ENCODE assay signal across 23 cellular contexts in genomic region chr11:25596701-25597100, GRCh38.
A peak's percentile ranks its signal among the peaks of the same experiment; 100 is the strongest.
DNase-seq lines count a peak whose midpoint lies in the region; TF ChIP-seq lines count a peak whose summit lies in the region.
"Had no signal": no experiment of that assay in that cellular context is flagged by ENCODE, and none has a peak within 500 bp of the region (broad histone marks: within the 10 kb centered on the region; RNA-seq: fewer than 3 reads in every experiment).

No MANE protein-coding gene starts in this region.

- TF ChIP-seq CTCF in mammary epithelial cell (conservative IDR thresholded peaks at IDR 0.05 in 1 of 2, IDR thresholded peaks at IDR 0.05 in 1 of 2; ENCODE audit: extremely low read depth in 1 of 2, insufficient read depth in 1 of 2, low read depth in 1 of 2, low read length in 2 of 2) = no peak
- TF ChIP-seq CTCF in breast epithelium (IDR thresholded peaks at IDR 0.05) = no peak
- TF ChIP-seq CTCF in epithelial cell of esophagus (IDR thresholded peaks at IDR 0.05; ENCODE audit: insufficient read depth, low read depth, low read length, missing control alignments) = no peak
- no peak for TF ChIP-seq CTCF in osteocyte (IDR thresholded peaks at IDR 0.05)
- TF ChIP-seq CTCF in CD14-positive monocyte (IDR thresholded peaks at IDR 0.05) = no peak

- no peak for TF ChIP-seq POLR2A in breast epithelium (IDR thresholded peaks at IDR 0.05)

- CTCF ChIA-PET in mammary epithelial cell (lab: Charles Lee; ENCODE audit: low non-redundant PET) = no interaction called here

- no peaks in the 10 kb centered on the region for H3K36me3 Mint-ChIP-seq in osteocyte (ENCODE audit: unreplicated experiment)
- H3K36me3 Mint-ChIP-seq in CD14-positive monocyte = no peaks in the 10 kb centered on the region
- H3K36me3 Mint-ChIP-seq: CD4-positive, alpha-beta memory T cell; CD4-positive, CD25-positive, alpha-beta regulatory T cell; CD8-positive, alpha-beta memory T cell had no signal

- no TSS peak for BruUV-seq in mammary epithelial cell (replicated peaks; lab: Mats Ljungman, UMichigan)

- H3K4me1 ChIP-seq in mammary epithelial cell (ENCODE audit: insufficient read depth, low read length) = no peaks in the 10 kb centered on the region
- H3K4me1 ChIP-seq in breast epithelium = no peaks in the 10 kb centered on the region
- H3K4me1 ChIP-seq: A549; BLaER1 treated with 17β-estradiol and CSF1 and Interleukin-3, amounts not matched to agents 10 nM and 100 nM had no signal

- H3K27me3 Mint-ChIP-seq in osteocyte (ENCODE audit: unreplicated experiment) (no peaks in the 10 kb centered on the region), CD14-positive monocyte (ENCODE audit: low read depth in 3 of 3) (no peaks in the 10 kb centered on the region)
- H3K27me3 Mint-ChIP-seq: B cell; CD4-positive, alpha-beta memory T cell; CD4-positive, CD25-positive, alpha-beta regulatory T cell had no signal

- WGBS in mammary epithelial cell (ENCODE audit: low coverage, missing lambda C conversion rate) = 74% methylated on average over 3 of the region's 3 CpGs

- H3K9ac ChIP-seq in mammary epithelial cell (ENCODE audit: insufficient read depth, low read length) = no peak overlapping the region
- H3K9ac ChIP-seq: BLaER1 treated with 17β-estradiol and CSF1 and Interleukin-3, amounts not matched to agents 10 nM and 100 nM had no signal

- H3K27me3 ChIP-seq in mammary epithelial cell (ENCODE audit: insufficient read depth, low read length) (no peaks in the 10 kb centered on the region), breast epithelium (no peaks in the 10 kb centered on the region)
- H3K27me3 ChIP-seq: BLaER1 treated with 17β-estradiol and CSF1 and Interleukin-3, amounts not matched to agents 10 nM and 100 nM had no signal

- intact Hi-C loops in mammary epithelial cell (cut with micrococcal nuclease) = no loop called here
- intact Hi-C loops in breast epithelium (cut with DNase I; ENCODE audit: low total_unique reads) = no loop called here
- intact Hi-C loops in CD14-positive monocyte (cut with micrococcal nuclease) = no loop called here

- H3K9me3 ChIP-seq in mammary epithelial cell (replicated peaks; ENCODE audit: insufficient read depth, low read length) (no peaks in the 10 kb centered on the region), breast epithelium (no peaks in the 10 kb centered on the region)
- H3K9me3 ChIP-seq: A549 had no signal

- H3K4me2 ChIP-seq in mammary epithelial cell (ENCODE audit: insufficient read depth, low read depth, low read length) = no peak overlapping the region
- H3K4me2 ChIP-seq: A549; BLaER1 treated with 17β-estradiol and CSF1 and Interleukin-3, amounts not matched to agents 10 nM and 100 nM had no signal

- no peak overlapping the region for H3K4me3 Mint-ChIP-seq in osteocyte (ENCODE audit: unreplicated experiment)
- no peak overlapping the region for H3K4me3 Mint-ChIP-seq in CD14-positive monocyte
- H3K4me3 Mint-ChIP-seq: B cell; CD4-positive, alpha-beta memory T cell; CD4-positive, CD25-positive, alpha-beta regulatory T cell; CD8-positive, alpha-beta memory T cell had no signal

- DNase-seq in mammary epithelial cell (peak; percentile 31), breast epithelium (ENCODE audit: low spot score in 2 of 2) (no peak), epithelial cell of esophagus (ENCODE audit: low read depth) (peak; percentile 1), kidney tubule cell (ENCODE audit: low spot score) (peak; percentile 1), osteocyte (ENCODE audit: extremely low spot score, unreplicated experiment) (no peak), CD14-positive monocyte (ENCODE audit: low spot score) (no peak)
- DNase-seq: AML-193; CD4-positive, alpha-beta memory T cell; CD4-positive, CD25-positive, alpha-beta regulatory T cell; CD8-positive, alpha-beta memory T cell; COR-L47; DMS 273 treated with DMSO at 0.1 percent for 48 hours; DMS153; DMS53; DMS79; DND-41; EL; GDM1 had no signal

- H3K9me3 Mint-ChIP-seq in osteocyte (ENCODE audit: unreplicated experiment) (no peaks in the 10 kb centered on the region), CD14-positive monocyte (peaks cover 0 to 4% (median 0%) of the 10 kb centered on the region in 7 donors)

- H3K36me3 ChIP-seq in mammary epithelial cell (ENCODE audit: insufficient read depth, low read length) (no peaks in the 10 kb centered on the region), breast epithelium (no peaks in the 10 kb centered on the region)
- H3K36me3 ChIP-seq: BLaER1 treated with 17β-estradiol and CSF1 and Interleukin-3, amounts not matched to agents 10 nM and 100 nM had no signal

- in situ Hi-C loops in mammary epithelial cell (cut with MboI; ENCODE audit: low sequenced_read_pairs in 2 of 2) = no loop called here

- H3K79me2 ChIP-seq in mammary epithelial cell (ENCODE audit: insufficient read depth, low read length) = no peaks in the 10 kb centered on the region

- H3K27ac ChIP-seq in mammary epithelial cell (ENCODE audit: insufficient read depth, low read depth, low read length) (no peak overlapping the region), breast epithelium (no peak overlapping the region)
- H3K27ac ChIP-seq: 22Rv1; A549; BLaER1 treated with 17β-estradiol and CSF1 and Interleukin-3, amounts not matched to agents 10 nM and 100 nM; C4-2B had no signal

- H3K4me1 Mint-ChIP-seq in osteocyte (ENCODE audit: unreplicated experiment) (peaks cover 2% of the 10 kb centered on the region), CD14-positive monocyte (no peaks in the 10 kb centered on the region)
- H3K4me1 Mint-ChIP-seq: B cell; CD4-positive, alpha-beta memory T cell; CD4-positive, CD25-positive, alpha-beta regulatory T cell; CD8-positive, alpha-beta memory T cell had no signal

- H3K4me3 ChIP-seq in mammary epithelial cell (replicated peaks in 1 of 3; ENCODE audit: insufficient read depth in 1 of 3, low read depth in 2 of 3, low read length in 3 of 3) (no peak overlapping the region), breast epithelium (no peak overlapping the region), epithelial cell of esophagus (ENCODE audit: low read length) (no peak overlapping the region)
- H3K4me3 ChIP-seq: A549; BLaER1 treated with 17β-estradiol and CSF1 and Interleukin-3, amounts not matched to agents 10 nM and 100 nM had no signal

- dilution Hi-C loops in mammary epithelial cell (cut with HindIII; ENCODE audit: low sequenced_read_pairs) = no loop called here

- no peak overlapping the region for H2AFZ ChIP-seq in mammary epithelial cell (ENCODE audit: low read depth, low read length)

- no peak overlapping the region for H3K27ac Mint-ChIP-seq in osteocyte (ENCODE audit: unreplicated experiment)
- no peak overlapping the region for H3K27ac Mint-ChIP-seq in CD14-positive monocyte
- H3K27ac Mint-ChIP-seq: B cell; CD4-positive, alpha-beta memory T cell; CD4-positive, CD25-positive, alpha-beta regulatory T cell; CD8-positive, alpha-beta memory T cell had no signal

- H4K20me1 ChIP-seq in mammary epithelial cell (ENCODE audit: insufficient read depth, low read length) = no peaks in the 10 kb centered on the region
- H4K20me1 ChIP-seq: BLaER1 treated with 17β-estradiol and CSF1 and Interleukin-3, amounts not matched to agents 10 nM and 100 nM had no signal

Comparison
In these comparisons a context has a peak if more than half of its experiments do, and no peak if none do; other contexts are left out.
1. DNase-seq: peak in mammary epithelial cell (single experiment), epithelial cell of esophagus (single experiment) and kidney tubule cell (single experiment); none in breast epithelium (0 of 2), osteocyte (single experiment) and CD14-positive monocyte (single experiment).